Comparison of ENCODE assay signal across 10 cellular contexts in the genomic region with DNA sequence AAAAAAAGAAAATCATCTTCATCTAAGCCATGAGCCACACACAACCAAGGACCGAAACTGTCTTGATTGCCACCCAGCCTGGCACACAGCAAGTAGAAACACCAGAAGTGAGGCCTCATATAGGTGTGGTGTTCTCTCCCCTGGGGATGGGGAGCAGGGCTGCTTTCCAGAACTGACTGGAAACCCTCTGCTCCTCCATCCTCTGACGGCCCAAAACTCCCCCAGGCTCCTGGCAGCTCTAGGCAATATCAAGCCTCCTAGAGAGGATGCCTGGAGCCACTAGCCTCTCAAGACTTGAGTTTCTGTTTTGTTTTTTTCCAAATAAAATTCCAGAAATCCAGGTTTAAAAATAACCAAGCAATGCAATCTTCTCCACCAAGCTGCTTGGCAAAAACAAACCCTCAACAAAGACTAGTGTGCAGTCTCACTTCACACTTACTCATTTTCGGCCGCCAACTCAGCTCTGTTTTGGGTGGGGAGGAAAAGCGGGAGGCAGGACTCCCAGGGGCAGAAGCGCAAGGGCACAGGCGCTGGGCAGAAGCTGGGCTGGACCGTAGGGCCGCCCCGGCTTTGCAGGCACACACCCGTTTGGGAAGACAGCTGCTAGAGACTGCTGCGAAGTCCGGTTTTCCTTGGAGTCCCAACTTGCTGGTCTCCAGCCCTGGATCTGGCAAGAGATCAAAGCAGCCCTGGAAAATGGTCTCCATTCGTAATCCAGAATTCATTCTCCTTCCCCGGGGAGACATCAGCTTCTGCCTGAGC.
A peak's percentile ranks its signal among the peaks of the same experiment; 100 is the strongest.
DNase-seq lines count a peak whose midpoint lies in the region; FAIRE-seq and TF ChIP-seq lines count a peak whose summit lies in the region.
"Had no signal": no experiment of that assay in that cellular context is flagged by ENCODE, and none has a peak within 500 bp of the region (broad histone marks: within the 10 kb centered on the region; RNA-seq: fewer than 3 reads in every experiment).

No MANE protein-coding gene starts in this region.

- no peak overlapping the region for H2BK5ac ChIP-seq in H1 (ENCODE audit: low read depth, low read length)

- no peak overlapping the region; the same call in 1 of the 2 replicates for H4K8ac ChIP-seq in H1 (ENCODE audit: extremely low read depth, insufficient read depth, low read length)

- H3K14ac ChIP-seq in H1 (ENCODE audit: insufficient read length), result no peak overlapping the region

- no peaks in the 10 kb centered on the region for H4K20me1 ChIP-seq in H1 (replicated peaks in 1 of 2; ENCODE audit: control insufficient read depth in 1 of 2, insufficient read depth in 2 of 2, low read length in 2 of 2)

- H3K36me3 ChIP-seq in H1 (ENCODE audit: control insufficient read depth in 2 of 4, insufficient read depth in 4 of 4, low read length in 3 of 4) (no peaks in the 10 kb centered on the region), testis (ENCODE audit: low read depth, missing control alignments) (no peaks in the 10 kb centered on the region)
- H3K36me3 ChIP-seq: neutrophil had no signal

- H3K27me3 ChIP-seq in H1 (replicated peaks in 1 of 4; ENCODE audit: control insufficient read depth in 3 of 4, extremely low read depth in 1 of 4, insufficient read depth in 3 of 4, low read length in 3 of 4), result no peaks in the 10 kb centered on the region; a peak in 1 of 7 replicates
- no peaks in the 10 kb centered on the region for H3K27me3 ChIP-seq in testis

- no peak overlapping the region for H4K5ac ChIP-seq in H1 (ENCODE audit: insufficient read length, low read depth, low read length)

- H3K56ac ChIP-seq in H1 (replicated peaks; ENCODE audit: insufficient read length, low read depth, low read length), result no peak overlapping the region

- H2BK15ac ChIP-seq in H1 (ENCODE audit: low read length), result no peak overlapping the region

- POLR2A ChIA-PET in H1 (lab: Charles Lee; ENCODE audit: partially characterized antibody), result no interaction called here

- no peak overlapping the region for H2BK20ac ChIP-seq in H1 (ENCODE audit: low read length)

- H3K23ac ChIP-seq in H1 (ENCODE audit: insufficient read length), result no peak overlapping the region

- no peak for TF ChIP-seq EP300 in H1 (IDR thresholded peaks at IDR 0.05; ENCODE audit: borderline replicate concordance in 1 of 2, low read depth in 2 of 2, low read length in 2 of 2)

- no peak overlapping the region for H2AK5ac ChIP-seq in H1 (ENCODE audit: low read depth, low read length)

- TF ChIP-seq CTCF in H1 (IDR thresholded peaks at IDR 0.05; ENCODE audit: control extremely low read depth in 1 of 3, insufficient read depth in 1 of 3, low read depth in 1 of 3, low read length in 3 of 3), result no peak
- no peak for TF ChIP-seq CTCF in testis (IDR thresholded peaks at IDR 0.05)

- no peaks in the 10 kb centered on the region for H3K23me2 ChIP-seq in H1 (ENCODE audit: low read depth, low read length)

- intact Hi-C loops in testis (cut with DNase I; ENCODE audit: low total_unique reads), result no loop called here

- H3K9me3 ChIP-seq in H1 (ENCODE audit: insufficient read depth in 2 of 2, low read depth in 1 of 2, low read length in 1 of 2) (no peaks in the 10 kb centered on the region), testis (no peaks in the 10 kb centered on the region)
- H3K9me3 ChIP-seq: neutrophil had no signal

- H4K91ac ChIP-seq in H1 (replicated peaks; ENCODE audit: insufficient read length, low read length), result no peak overlapping the region

- WGBS in H1 (ENCODE audit: extremely low coverage in 1 of 2, insufficient coverage in 1 of 2, insufficient read length in 1 of 2, insufficient replicate concordance in 2 of 2, low coverage in 1 of 2, low lambda C conversion rate in 2 of 2, missing lambda C conversion rate in 1 of 2), 2 experiments, result 88% methylated on average over 15 of the region's 15 CpGs; no CpG with 5 or more reads in 1 of the 2 experiments
- 43 to 60% methylated on average over 15 of the region's 15 CpGs for WGBS in testis, 2 donors

- no peak overlapping the region for H2BK120ac ChIP-seq in H1 (replicated peaks; ENCODE audit: low read depth, low read length)

- H3K79me2 ChIP-seq in H1 (ENCODE audit: control insufficient read depth in 1 of 2, insufficient read depth in 2 of 2, low read length in 2 of 2), result no peaks in the 10 kb centered on the region

- no peak for FAIRE-seq in H1 (lab: Jason Lieb, UNC)

- 0 out of 2 replicates have a peak overlapping the region, but pooled peaks have one; percentile 23 for H2AFZ ChIP-seq in H1 (ENCODE audit: low read length)

- TF ChIP-seq RAD21 in H1 (IDR thresholded peaks at IDR 0.05 in 1 of 2, conservative IDR thresholded peaks at IDR 0.05 in 1 of 2; ENCODE audit: low read depth in 2 of 2, low read length in 2 of 2), result no peak

- no peak overlapping the region for H3K4ac ChIP-seq in H1 (replicated peaks; ENCODE audit: insufficient read length, low read depth, low read length)

- CTCF ChIA-PET in H1 (lab: Charles Lee; ENCODE audit: partially characterized antibody), result interaction anchor here (1.1 to 2.2 kb wide), 3 partner anchors 19 to 77 kb away, joined by 3 to 12 read pairs (median 11); no protein-coding TSS in a partner anchor

- H3K27ac ChIP-seq in H1 (ENCODE audit: low read depth, low read length) (no peak overlapping the region), testis (peak overlapping the region; percentile 45 to 74)
- H3K27ac ChIP-seq: neutrophil had no signal

- H3K4me3 ChIP-seq in H1 (ENCODE audit: extremely low read depth in 1 of 4, insufficient read depth in 2 of 4, low read depth in 3 of 4, low read length in 4 of 4) (no peak overlapping the region), testis (peak overlapping the region in 1 of 2 donors; percentile 2)

- no peaks in the 10 kb centered on the region for H3K4me1 ChIP-seq in H1 (replicated peaks in 1 of 4; ENCODE audit: control insufficient read depth in 3 of 4, insufficient read depth in 4 of 4, low read length in 3 of 4)
- H3K4me1 ChIP-seq in testis, result peaks cover 12% of the 10 kb centered on the region

- H2BK12ac ChIP-seq in H1 (ENCODE audit: low read depth, low read length), result no peak overlapping the region

- H3K9ac ChIP-seq in H1 (replicated peaks in 1 of 4; ENCODE audit: extremely low read depth in 1 of 4, low read depth in 3 of 4, low read length in 3 of 4), result no peak overlapping the region

- no peak overlapping the region for H3K18ac ChIP-seq in H1 (ENCODE audit: extremely low read depth, low read length)

- H3K4me2 ChIP-seq in H1 (ENCODE audit: insufficient read depth in 1 of 2, low read depth in 2 of 2, low read length in 2 of 2), result no peak overlapping the region

- no peaks in the 10 kb centered on the region for H3K79me1 ChIP-seq in H1 (ENCODE audit: low read depth, low read length)

- TF ChIP-seq POLR2A in H1 (IDR thresholded peaks at IDR 0.05; ENCODE audit: control extremely low read depth in 1 of 2, low read depth in 2 of 2, low read length in 2 of 2), result no peak
- TF ChIP-seq POLR2A in testis (IDR thresholded peaks at IDR 0.05), result no peak

- DNase-seq in LHCN-M2 (ENCODE audit: low read depth) (peak; percentile 86), H1 (ENCODE audit: low read depth in 1 of 2, low spot score in 2 of 2) (no peak), mesenteric fat pad (ENCODE audit: low spot score) (peak; percentile 90), testis (peak; percentile 67), T-helper 2 cell (no peak)
- DNase-seq in activated CD4-positive, alpha-beta T cell treated with anti-CD3 and anti-CD28 coated beads, Interleukin-2, amount 50 U/mL, for 4 hours, result no peak
- no peak for DNase-seq in activated T-cell treated with anti-CD3 and anti-CD28 coated beads, Interleukin-2, amount 50 U/mL, for 48 hours
- DNase-seq in activated naive CD4-positive, alpha-beta T cell (lab: John Stamatoyannopoulos, UW), result no peak
- DNase-seq: effector memory CD4-positive, alpha-beta T cell had no signal

TF ChIP-seq in H1, 55 proteins besides CTCF, POLR2A, EP300 and RAD21:
- TF ChIP-seq, protein P1, sequence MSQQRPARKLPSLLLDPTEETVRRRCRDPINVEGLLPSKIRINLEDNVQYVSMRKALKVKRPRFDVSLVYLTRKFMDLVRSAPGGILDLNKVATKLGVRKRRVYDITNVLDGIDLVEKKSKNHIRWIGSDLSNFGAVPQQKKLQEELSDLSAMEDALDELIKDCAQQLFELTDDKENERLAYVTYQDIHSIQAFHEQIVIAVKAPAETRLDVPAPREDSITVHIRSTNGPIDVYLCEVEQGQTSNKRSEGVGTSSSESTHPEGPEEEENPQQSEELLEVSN (IDR thresholded peaks at IDR 0.05), result no peak

Comparison
In these comparisons a context has a peak if more than half of its experiments do, and no peak if none do; other contexts are left out.
1. DNase-seq: peak in LHCN-M2 (single experiment), mesenteric fat pad (single experiment) and testis (single experiment); none in H1 (0 of 2), activated CD4-positive, alpha-beta T cell treated with anti-CD3 and anti-CD28 coated beads, Interleukin-2, amount 50 U/mL, for 4 hours (0 of 2), T-helper 2 cell (0 of 5), activated T-cell treated with anti-CD3 and anti-CD28 coated beads, Interleukin-2, amount 50 U/mL, for 48 hours (0 of 2) and activated naive CD4-positive, alpha-beta T cell (0 of 4).